ENCODE assay signal across 9 cellular contexts in the genomic region with DNA sequence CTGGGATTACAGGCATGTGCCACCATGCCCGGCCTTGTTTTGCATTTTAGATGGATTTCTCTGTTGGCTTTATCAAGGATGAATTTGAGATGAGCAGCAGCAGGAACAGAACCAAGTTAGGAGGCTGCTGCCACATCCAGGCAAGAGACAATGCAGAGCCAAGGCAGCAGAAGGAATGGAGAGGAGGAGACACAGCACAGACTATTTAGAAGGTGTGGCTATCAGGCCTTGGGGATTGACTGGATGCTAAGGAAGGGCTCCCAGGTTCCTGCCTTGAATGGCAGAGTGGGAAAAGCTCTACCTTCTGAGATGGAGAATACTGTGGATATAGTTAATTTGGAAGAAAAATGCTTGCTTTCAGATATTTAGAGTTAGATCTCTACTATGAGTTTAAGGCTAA.
"Had no signal": no experiment of that assay in that cellular context is flagged by ENCODE, and none has a peak within 500 bp of the region (broad histone marks: within the 10 kb centered on the region; RNA-seq: fewer than 3 reads in every experiment).

No MANE protein-coding gene starts in this region.

- H3K4me2 ChIP-seq: KMS-11 had no signal

- H3K4me3 ChIP-seq: GM23248, HAP-1 had no signal

- DNase-seq: GM23248, GOT3, H7, KBM-7 had no signal

- H3K36me3 ChIP-seq: HAP-1 had no signal

- H3K9me3 ChIP-seq: HAP-1 had no signal

- H3K9ac ChIP-seq: GM23248, KMS-11 had no signal

- H2AFZ ChIP-seq: GM23248 had no signal

- H3K27ac ChIP-seq: GM23248, HL-60, KMS-11 had no signal

- ATAC-seq: HCT116, HepG2 had no signal
